19 cellular contexts compared by ENCODE assay signal in genomic region chr2:108877506-108877905, GRCh38.
"Had no signal": no experiment of that assay in that cellular context is flagged by ENCODE, and none has a peak within 500 bp of the region (broad histone marks: within the 10 kb centered on the region; RNA-seq: fewer than 3 reads in every experiment).

No MANE protein-coding gene starts in this region.

- H3K27ac Mint-ChIP-seq: activated CD4-positive, alpha-beta memory T cell treated with anti-CD3 and anti-CD28 coated beads, Interleukin-2, amount 10 ng/mL, durations not matched to agents 7 days and 5 days; activated CD8-positive, alpha-beta memory T cell treated with anti-CD3 and anti-CD28 coated beads, Interleukin-2, amount 10 ng/mL, durations not matched to agents 7 days and 5 days; activated naive CD8-positive, alpha-beta T cell had no signal

- ATAC-seq: activated CD8-positive, alpha-beta memory T cell treated with anti-CD3 and anti-CD28 coated beads, Interleukin-2, amount 10 ng/mL, durations not matched to agents 7 days and 5 days; body of pancreas; gastroesophageal sphincter; heart right ventricle; left lung; stimulated activated naive CD8-positive, alpha-beta T cell treated with anti-CD3 and anti-CD28 coated beads, Interleukin-15, Interleukin-2, amounts not matched to agents 100 U/mL and 50 U/mL, for 24 hours had no signal

- H3K27ac ChIP-seq: body of pancreas, dorsolateral prefrontal cortex, gastroesophageal sphincter, heart right ventricle, left lung, prostate gland, right atrium auricular region, skin epidermis, tibial nerve, vagina had no signal

- H3K27me3 ChIP-seq: body of pancreas, dorsolateral prefrontal cortex, gastroesophageal sphincter, heart right ventricle, left lung, right atrium auricular region, tibial nerve, vagina had no signal

- H3K4me1 ChIP-seq: body of pancreas, gastroesophageal sphincter, heart right ventricle, left lung, prostate gland, right atrium auricular region, tibial nerve, vagina had no signal

- H3K4me3 ChIP-seq: body of pancreas, dorsolateral prefrontal cortex, gastroesophageal sphincter, heart right ventricle, left lung, prostate gland, right atrium auricular region, skin epidermis, tibial nerve, vagina had no signal

- H3K36me3 ChIP-seq: gastroesophageal sphincter, heart right ventricle, left lung, prostate gland, right atrium auricular region, tibial nerve, vagina had no signal

- H3K4me1 Mint-ChIP-seq: activated CD4-positive, alpha-beta memory T cell treated with anti-CD3 and anti-CD28 coated beads, Interleukin-2, amount 10 ng/mL, durations not matched to agents 7 days and 5 days; activated CD8-positive, alpha-beta memory T cell treated with anti-CD3 and anti-CD28 coated beads, Interleukin-2, amount 10 ng/mL, durations not matched to agents 7 days and 5 days; neural crest cell had no signal

- DNase-seq: activated CD4-positive, alpha-beta memory T cell treated with anti-CD3 and anti-CD28 coated beads, Interleukin-2, amount 10 ng/mL, durations not matched to agents 7 days and 5 days; activated CD4-positive, alpha-beta T cell treated with anti-CD3 and anti-CD28 coated beads for 48 hours; activated CD4-positive, CD25-positive, alpha-beta regulatory T cell; activated CD8-positive, alpha-beta memory T cell treated with anti-CD3 and anti-CD28 coated beads, Interleukin-2, amount 10 ng/mL, durations not matched to agents 7 days and 5 days; body of pancreas; dorsolateral prefrontal cortex; heart right ventricle; left lung; mammary epithelial cell; stimulated activated naive CD8-positive, alpha-beta T cell treated with anti-CD3 and anti-CD28 coated beads, Interleukin-15, Interleukin-2, amounts not matched to agents 100 U/mL and 50 U/mL, for 24 hours; T-helper 9 cell had no signal

- H3K4me3 Mint-ChIP-seq: activated CD4-positive, alpha-beta memory T cell treated with anti-CD3 and anti-CD28 coated beads, Interleukin-2, amount 10 ng/mL, durations not matched to agents 7 days and 5 days; activated CD8-positive, alpha-beta memory T cell treated with anti-CD3 and anti-CD28 coated beads, Interleukin-2, amount 10 ng/mL, durations not matched to agents 7 days and 5 days; activated naive CD8-positive, alpha-beta T cell; neural crest cell had no signal

- H3K9me3 ChIP-seq: body of pancreas, prostate gland, vagina had no signal

- H3K27me3 Mint-ChIP-seq: activated CD4-positive, alpha-beta memory T cell treated with anti-CD3 and anti-CD28 coated beads, Interleukin-2, amount 10 ng/mL, durations not matched to agents 7 days and 5 days; activated CD8-positive, alpha-beta memory T cell treated with anti-CD3 and anti-CD28 coated beads, Interleukin-2, amount 10 ng/mL, durations not matched to agents 7 days and 5 days; activated naive CD8-positive, alpha-beta T cell had no signal
